ENCODE assay signal across 19 cellular contexts in genomic region chr6:76518443-76518842, GRCh38.
"Had no signal": no experiment of that assay in that cellular context is flagged by ENCODE, and none has a peak within 500 bp of the region (broad histone marks: within the 10 kb centered on the region; RNA-seq: fewer than 3 reads in every experiment).

No MANE protein-coding gene starts in this region.

- H3K27me3 ChIP-seq: colonic mucosa, pancreas, stomach had no signal

- H3K27ac ChIP-seq: colonic mucosa, left ventricle myocardium inferior, pancreas, stomach, thoracic aorta had no signal

- H3K36me3 ChIP-seq: colonic mucosa, left ventricle myocardium inferior, pancreas, stomach, thoracic aorta had no signal

- H3K9me3 ChIP-seq: colonic mucosa, pancreas, thoracic aorta had no signal

- DNase-seq: colonic mucosa; dermis blood vessel endothelial cell; endodermal cell; kidney; left cardiac atrium; left ventricle myocardium inferior; mesendoderm; naive B cell; occipital lobe; pancreas; right cardiac atrium; small intestine; stimulated activated CD4-positive, alpha-beta T cell treated with anti-CD3 and anti-CD28 coated beads, Interleukin-12 subunit alpha, Interleukin-12 subunit beta, amount 100 ng/mL, for 4 hours; stimulated activated naive CD4-positive, alpha-beta T cell; stomach; substantia nigra had no signal

- ATAC-seq: esophagus mucosa, left cardiac atrium, pancreas, right cardiac atrium had no signal

- H3K4me1 ChIP-seq: colonic mucosa, left ventricle myocardium inferior, pancreas, stomach had no signal

- FAIRE-seq: kidney, pancreas, small intestine had no signal

- H3K4me3 ChIP-seq: colonic mucosa, left ventricle myocardium inferior, lung, pancreas, stomach, thoracic aorta had no signal
